Comparison of ENCODE assay signal across 9 cellular contexts in the genomic region with DNA sequence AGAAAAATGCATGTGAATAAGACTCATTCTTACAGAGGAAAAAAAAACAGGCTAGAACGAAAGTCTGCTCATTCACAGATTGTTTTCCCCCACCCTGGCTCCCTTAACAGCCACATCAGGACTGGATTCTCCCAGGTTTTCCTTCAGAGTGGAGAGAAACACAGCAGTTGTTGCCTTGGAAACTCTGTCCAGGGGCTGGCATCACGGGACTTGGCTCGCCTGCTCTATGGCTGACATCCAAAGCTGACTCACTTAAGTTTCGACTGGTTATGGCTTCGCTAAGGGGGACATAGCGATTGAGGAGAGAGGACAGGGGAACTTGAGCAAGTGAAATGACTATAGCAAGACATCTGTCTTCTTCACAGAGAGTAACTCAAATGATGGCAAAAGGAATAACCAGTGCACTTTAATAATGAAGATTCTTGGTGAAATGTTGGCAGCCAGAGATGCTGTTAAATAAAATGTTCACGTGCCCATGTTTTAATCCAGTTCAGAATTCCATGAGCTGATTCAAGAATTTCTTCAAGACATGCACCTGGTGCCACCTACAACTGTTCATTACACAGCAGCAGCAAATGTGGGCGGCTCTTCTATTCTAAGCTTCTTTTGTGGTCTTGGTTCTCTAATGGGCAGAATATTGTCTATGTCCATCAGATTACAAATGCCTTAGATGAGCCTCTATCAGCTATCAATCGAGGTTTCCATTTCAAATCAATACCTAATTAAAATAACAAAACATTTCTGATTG. TPM values are rescaled to one million over a fixed set of nuclear protein-coding genes. Genes with fewer than 3 reads are reported as not detected.
DNase-seq lines count a peak whose midpoint lies in the region; ATAC-seq and TF ChIP-seq lines count a peak whose summit lies in the region.
"Had no signal": no experiment of that assay in that cellular context is flagged by ENCODE, and none has a peak within 500 bp of the region (broad histone marks: within the 10 kb centered on the region; RNA-seq: fewer than 3 reads in every experiment).

No MANE protein-coding gene starts in this region.

- intact Hi-C loops in aorta (cut with DNase I), result loop anchor here (2.0 to 10.0 kb wide), 6 partner anchors 115 to 525 kb away; partner anchors contain the start of gene SCAF4 (in 1 of the 2)
- intact Hi-C loops in activated T-helper 2 cell treated with anti-CD3 and anti-CD28 coated beads, Interferon-gamma antibody, Interleukin-2, Interleukin-4, amounts not matched to agents 10 μg/mL and 5 μg/mL and 100 μg/mL, durations not matched to agents 14 hours and 24 hours and 36 hours (cut with micrococcal nuclease), result no loop called here

- 60% methylated on average over 8 of the region's 9 CpGs for WGBS in mesenchymal stem cell
- WGBS in aorta, 2 donors, result 18 to 21% methylated on average over 9 of the region's 9 CpGs

- in situ Hi-C loops in KBM-7 (cut with MboI; ENCODE audit: low pct_unique_long_range_greater_than_20kb, low sequenced_read_pairs), result loop anchor here (25.0 kb wide), 1 partner anchor 395 kb away; the partner anchor contains the start of gene HUNK

- no peak overlapping the region for H2BK5ac ChIP-seq in mesenchymal stem cell (ENCODE audit: low read depth, low read length, poor library complexity, severe bottlenecking)

- DNase-seq in AG04450 (ENCODE audit: low read depth, low spot score) (peak; percentile 78), NCI-H2029 treated with DMSO at 0.1 percent for 48 hours (lab: John Stamatoyannopoulos, UW) (peak; percentile 63), cardiac fibroblast (ENCODE audit: low read depth in 2 of 2) (peak; percentile 89 to 98), mesenchymal stem cell (peak; percentile 93), aorta (peak; percentile 82 to 94), KBM-7 (no peak)
- DNase-seq in CD8-positive, alpha-beta memory T cell, result no peak
- no peak for DNase-seq in activated T-helper 2 cell treated with anti-CD3 and anti-CD28 coated beads, Interferon-gamma antibody, Interleukin-2, Interleukin-4, amounts not matched to agents 10 μg/mL and 5 μg/mL and 100 μg/mL, durations not matched to agents 14 hours and 24 hours and 36 hours (ENCODE audit: low spot score)

- H3K36me3 Mint-ChIP-seq in CD8-positive, alpha-beta memory T cell, result no peaks in the 10 kb centered on the region
- H3K36me3 Mint-ChIP-seq in activated T-helper 2 cell treated with anti-CD3 and anti-CD28 coated beads, Interferon-gamma antibody, Interleukin-2, Interleukin-4, amounts not matched to agents 10 μg/mL and 5 μg/mL and 100 μg/mL, durations not matched to agents 14 hours and 24 hours and 36 hours (ENCODE audit: low read depth), result no peaks in the 10 kb centered on the region

- H4K8ac ChIP-seq in mesenchymal stem cell (ENCODE audit: low read length), result no peak overlapping the region

- H3K4me1 ChIP-seq in mesenchymal stem cell (ENCODE audit: control insufficient read depth, insufficient read depth, low read depth, low read length) (peaks cover 1% of the 10 kb centered on the region), aorta (ENCODE audit: control insufficient read depth in 1 of 2, insufficient read depth in 2 of 2, low read length in 2 of 2) (peaks cover 0 to 2% of the 10 kb centered on the region in 2 donors)
- no peaks in the 10 kb centered on the region for H3K4me1 ChIP-seq in CD8-positive, alpha-beta memory T cell (ENCODE audit: insufficient read depth, low read length)

- no peak overlapping the region for H2AFZ ChIP-seq in mesenchymal stem cell (ENCODE audit: low read depth, low read length)

- H2BK15ac ChIP-seq in mesenchymal stem cell (ENCODE audit: low read depth, poor library complexity, severe bottlenecking), result no peak overlapping the region

- POLR2A ChIA-PET in AG04450 (lab: Yijun Ruan, JAX), result no interaction called here
- POLR2A ChIA-PET in CD8-positive, alpha-beta memory T cell (lab: Charles Lee), result no interaction called here

- no peak overlapping the region for H3K4me3 Mint-ChIP-seq in CD8-positive, alpha-beta memory T cell
- H3K4me3 Mint-ChIP-seq in activated T-helper 2 cell treated with anti-CD3 and anti-CD28 coated beads, Interferon-gamma antibody, Interleukin-2, Interleukin-4, amounts not matched to agents 10 μg/mL and 5 μg/mL and 100 μg/mL, durations not matched to agents 14 hours and 24 hours and 36 hours (ENCODE audit: low read depth), result no peak overlapping the region
- H3K4me3 Mint-ChIP-seq: T-helper 1 cell treated with Interleukin-12 subunit alpha and Interleukin-12 subunit beta and Interleukin-4 antibody, amounts not matched to agents 30 μg/mL and 1 μg/mL, for 36 hours had no signal

- no peak overlapping the region for H3K14ac ChIP-seq in mesenchymal stem cell (ENCODE audit: low read length in 2 of 2)

- H3K4me2 ChIP-seq in mesenchymal stem cell (ENCODE audit: low read length, poor library complexity, severe bottlenecking), result no peak overlapping the region

- H3K27me3 ChIP-seq in AG04450 (ENCODE audit: control insufficient read depth, insufficient read depth, low read length), result no peaks in the 10 kb centered on the region
- H3K27me3 ChIP-seq in mesenchymal stem cell (ENCODE audit: control insufficient read depth in 1 of 2, insufficient read depth in 1 of 2, low read length in 2 of 2), result peaks cover 0 to 8% of the 10 kb centered on the region in 2 experiments
- H3K27me3 ChIP-seq in aorta (ENCODE audit: control insufficient read depth in 1 of 2, insufficient read depth in 2 of 2, low read length in 1 of 2), result no peaks in the 10 kb centered on the region
- no peaks in the 10 kb centered on the region for H3K27me3 ChIP-seq in CD8-positive, alpha-beta memory T cell (ENCODE audit: insufficient read depth, low read length, poor library complexity, severe bottlenecking)

- no peaks in the 10 kb centered on the region; the same call in 1 of the 2 replicates for H3K9me3 ChIP-seq in AG04450 (ENCODE audit: control insufficient read depth, insufficient read depth, low read length)
- H3K9me3 ChIP-seq in mesenchymal stem cell (ENCODE audit: control insufficient read depth, low read length), result no peaks in the 10 kb centered on the region
- no peaks in the 10 kb centered on the region for H3K9me3 ChIP-seq in aorta (ENCODE audit: control insufficient read depth, low read length)
- H3K9me3 ChIP-seq in CD8-positive, alpha-beta memory T cell (ENCODE audit: low read length), result no peaks in the 10 kb centered on the region

- peaks cover 2 to 4% (median 3%) of the 10 kb centered on the region in 3 donors for H3K4me1 Mint-ChIP-seq in CD8-positive, alpha-beta memory T cell
- no peaks in the 10 kb centered on the region for H3K4me1 Mint-ChIP-seq in activated T-helper 2 cell treated with anti-CD3 and anti-CD28 coated beads, Interferon-gamma antibody, Interleukin-2, Interleukin-4, amounts not matched to agents 10 μg/mL and 5 μg/mL and 100 μg/mL, durations not matched to agents 14 hours and 24 hours and 36 hours (ENCODE audit: low read depth)

- no peaks in the 10 kb centered on the region for H3K79me1 ChIP-seq in mesenchymal stem cell (replicated peaks; ENCODE audit: low read length, poor library complexity, severe bottlenecking)

- no peak overlapping the region for H2AK5ac ChIP-seq in mesenchymal stem cell (ENCODE audit: low read length, severe bottlenecking)

- no peak for TF ChIP-seq CTCF in AG04450 (IDR thresholded peaks at IDR 0.05; ENCODE audit: low read depth, low read length)
- no peak for TF ChIP-seq CTCF in cardiac fibroblast (IDR thresholded peaks at IDR 0.05; ENCODE audit: low read depth, low read length)

- H3K36me3 ChIP-seq in mesenchymal stem cell (ENCODE audit: control insufficient read depth in 1 of 2, insufficient read depth in 2 of 2, low read depth in 1 of 2, low read length in 2 of 2) (no peaks in the 10 kb centered on the region), aorta (ENCODE audit: control insufficient read depth in 1 of 2, insufficient read depth in 2 of 2, low read length in 1 of 2) (no peaks in the 10 kb centered on the region)
- H3K36me3 ChIP-seq in CD8-positive, alpha-beta memory T cell (ENCODE audit: insufficient read depth, low read length), result no peaks in the 10 kb centered on the region

- no peak overlapping the region for H2BK120ac ChIP-seq in mesenchymal stem cell (ENCODE audit: low read depth, low read length)

- no peak overlapping the region for H3K27ac ChIP-seq in AG04450 (ENCODE audit: low read depth, low read length)
- no peak overlapping the region for H3K27ac ChIP-seq in mesenchymal stem cell (ENCODE audit: low read length, poor library complexity, severe bottlenecking)
- peak overlapping the region in 1 of 2 donors; percentile 18 for H3K27ac ChIP-seq in aorta (ENCODE audit: low read depth in 1 of 2, low read length in 2 of 2)
- H3K27ac ChIP-seq in CD8-positive, alpha-beta memory T cell (ENCODE audit: low read depth, low read length), result no peak overlapping the region

- no peaks in the 10 kb centered on the region for H3K9me3 Mint-ChIP-seq in CD8-positive, alpha-beta memory T cell
- no peaks in the 10 kb centered on the region for H3K9me3 Mint-ChIP-seq in activated T-helper 2 cell treated with anti-CD3 and anti-CD28 coated beads, Interferon-gamma antibody, Interleukin-2, Interleukin-4, amounts not matched to agents 10 μg/mL and 5 μg/mL and 100 μg/mL, durations not matched to agents 14 hours and 24 hours and 36 hours
- H3K9me3 Mint-ChIP-seq: T-helper 1 cell treated with Interleukin-12 subunit alpha and Interleukin-12 subunit beta and Interleukin-4 antibody, amounts not matched to agents 30 μg/mL and 1 μg/mL, for 36 hours had no signal

- no peak overlapping the region for H3K27ac Mint-ChIP-seq in CD8-positive, alpha-beta memory T cell
- H3K27ac Mint-ChIP-seq in activated T-helper 2 cell treated with anti-CD3 and anti-CD28 coated beads, Interferon-gamma antibody, Interleukin-2, Interleukin-4, amounts not matched to agents 10 μg/mL and 5 μg/mL and 100 μg/mL, durations not matched to agents 14 hours and 24 hours and 36 hours, result no peak overlapping the region
- H3K27ac Mint-ChIP-seq: T-helper 1 cell treated with Interleukin-12 subunit alpha and Interleukin-12 subunit beta and Interleukin-4 antibody, amounts not matched to agents 30 μg/mL and 1 μg/mL, for 36 hours had no signal

- H3K23ac ChIP-seq in mesenchymal stem cell (ENCODE audit: low read length in 2 of 2), result no peak overlapping the region

- CTCF ChIA-PET in AG04450 (lab: Charles Lee), result interaction anchor here (0.7 to 4.2 kb wide), 10 partner anchors 8 to 542 kb away, joined by 3 to 98 read pairs (median 6); partner anchors contain the start of gene HUNK
- CTCF ChIA-PET in CD8-positive, alpha-beta memory T cell (lab: Charles Lee), result interaction anchor here (1.9 kb wide), 1 partner anchor 391 kb away, joined by 4 read pairs; no protein-coding TSS in a partner anchor

- ATAC-seq in aorta (ENCODE audit: low FRiP score), result peak; percentile 84

- H3K4me3 ChIP-seq in AG04450 (ENCODE audit: low read depth, low read length) (no peak overlapping the region), cardiac fibroblast (replicated peaks in 1 of 2; ENCODE audit: low read depth in 2 of 2, low read length in 2 of 2) (no peak overlapping the region), mesenchymal stem cell (ENCODE audit: insufficient read depth in 1 of 2, low read depth in 1 of 2, low read length in 2 of 2) (peak overlapping the region in 1 of 2 experiments; percentile 57), aorta (ENCODE audit: low read length in 2 of 2) (no peak overlapping the region)
- H3K4me3 ChIP-seq in CD8-positive, alpha-beta memory T cell (ENCODE audit: low read length), result no peak overlapping the region

- H3K27me3 Mint-ChIP-seq in CD8-positive, alpha-beta memory T cell, result peaks cover 7 to 30% of the 10 kb centered on the region in 2 donors
- H3K27me3 Mint-ChIP-seq in activated T-helper 2 cell treated with anti-CD3 and anti-CD28 coated beads, Interferon-gamma antibody, Interleukin-2, Interleukin-4, amounts not matched to agents 10 μg/mL and 5 μg/mL and 100 μg/mL, durations not matched to agents 14 hours and 24 hours and 36 hours (ENCODE audit: low read depth), result no peaks in the 10 kb centered on the region

- H3K9ac ChIP-seq in mesenchymal stem cell (ENCODE audit: low read length), result peak overlapping the region; percentile 94

- no peak overlapping the region for H4K91ac ChIP-seq in mesenchymal stem cell (ENCODE audit: low read length)

- H3K4ac ChIP-seq in mesenchymal stem cell (ENCODE audit: low read depth in 1 of 2, low read length in 2 of 2), result no peak overlapping the region

- H3K18ac ChIP-seq in mesenchymal stem cell (ENCODE audit: low read depth in 1 of 2, low read length in 2 of 2), result no peak overlapping the region

- H2BK12ac ChIP-seq in mesenchymal stem cell (ENCODE audit: low read length in 2 of 2), result no peak overlapping the region

RNA-seq across cellular contexts. Expression of gene MIS18A, which starts 21.8 kb away (rescaled TPM):
- polyA plus RNA-seq in AG04450 (2011; rRNA removed), result 4.7 and 6.3 TPM in 2 replicates
- polyA minus RNA-seq in AG04450 (2011; rRNA and poly(A)+ RNA removed), result 0.70 and 0.83 TPM in 2 replicates
- 7.5 TPM for polyA plus RNA-seq in mesenchymal stem cell (2013, experiment 1 of 2)
- polyA plus RNA-seq in mesenchymal stem cell (2013, experiment 2 of 2), result 8.1 TPM
- 1 to 10 TPM; 4.6 to 5.5 TPM for total RNA-seq in aorta
- polyA plus RNA-seq in aorta, result 1 to 10 TPM; 3.3 to 4.8 TPM
- total RNA-seq in CD8-positive, alpha-beta memory T cell, result 10 to 100 TPM; 27.6 to 29.7 TPM
- 10.7 TPM for polyA plus RNA-seq in CD8-positive, alpha-beta memory T cell
- total RNA-seq in activated T-helper 2 cell treated with anti-CD3 and anti-CD28 coated beads, Interferon-gamma antibody, Interleukin-2, Interleukin-4, amounts not matched to agents 10 μg/mL and 5 μg/mL and 100 μg/mL, durations not matched to agents 14 hours and 24 hours and 36 hours, result 25.0 and 26.3 TPM in 2 replicates

RNA-seq across cellular contexts. Expression of gene MRAP, which starts 41.6 kb away (rescaled TPM):
- polyA plus RNA-seq in AG04450 (2011; rRNA removed) (not detected in 2 replicates), aorta (under 1 TPM in 1 of 2 donors, not detected in 1; 0.38 TPM)
- not detected in 2 replicates for polyA minus RNA-seq in AG04450 (2011; rRNA and poly(A)+ RNA removed)
- not detected for polyA plus RNA-seq in mesenchymal stem cell (2013, experiment 1 of 2)
- polyA plus RNA-seq in mesenchymal stem cell (2013, experiment 2 of 2), result not detected
- total RNA-seq in aorta, result under 1 TPM in 1 of 2 donors, not detected in 1; 0.42 TPM
- not detected for total RNA-seq in CD8-positive, alpha-beta memory T cell
- not detected for polyA plus RNA-seq in CD8-positive, alpha-beta memory T cell
- not detected in 2 replicates for total RNA-seq in activated T-helper 2 cell treated with anti-CD3 and anti-CD28 coated beads, Interferon-gamma antibody, Interleukin-2, Interleukin-4, amounts not matched to agents 10 μg/mL and 5 μg/mL and 100 μg/mL, durations not matched to agents 14 hours and 24 hours and 36 hours

Comparison
In these comparisons a context has a peak if more than half of its experiments do, and no peak if none do; other contexts are left out.
1. DNase-seq: peak in AG04450 (single experiment), NCI-H2029 treated with DMSO at 0.1 percent for 48 hours (single experiment), cardiac fibroblast (2 of 2), mesenchymal stem cell (single experiment) and aorta (2 of 2); none in KBM-7 (single experiment), CD8-positive, alpha-beta memory T cell (0 of 5) and activated T-helper 2 cell treated with anti-CD3 and anti-CD28 coated beads, Interferon-gamma antibody, Interleukin-2, Interleukin-4, amounts not matched to agents 10 μg/mL and 5 μg/mL and 100 μg/mL, durations not matched to agents 14 hours and 24 hours and 36 hours (single experiment).